Comparison of ENCODE assay signal across 28 cellular contexts in the genomic region with DNA sequence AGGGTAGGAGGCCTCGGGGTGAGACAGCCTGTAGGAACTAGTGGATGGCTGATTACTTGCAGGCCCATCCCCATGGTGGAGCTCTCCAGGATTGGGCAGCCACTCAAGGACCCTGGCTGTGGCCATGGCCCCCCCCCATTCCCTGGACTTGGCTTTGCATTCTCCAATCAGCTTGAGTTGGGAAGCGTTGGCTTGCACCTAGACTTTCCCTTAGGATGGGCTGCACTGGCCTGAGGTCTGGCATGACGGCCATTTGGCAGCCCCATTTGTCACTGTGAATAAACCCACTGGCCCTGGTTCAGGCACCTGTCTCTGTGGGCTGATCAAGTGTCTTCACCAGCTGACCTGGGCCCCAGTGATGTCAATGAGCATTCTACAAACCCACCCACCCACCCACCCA. TPM values are rescaled to one million over a fixed set of nuclear protein-coding genes. Genes with fewer than 3 reads are reported as not detected.
A peak's percentile ranks its signal among the peaks of the same experiment; 100 is the strongest.
DNase-seq lines count a peak whose midpoint lies in the region; ATAC-seq and TF ChIP-seq lines count a peak whose summit lies in the region.
"Had no signal": no experiment of that assay in that cellular context is flagged by ENCODE, and none has a peak within 500 bp of the region (broad histone marks: within the 10 kb centered on the region; RNA-seq: fewer than 3 reads in every experiment).

No MANE protein-coding gene starts in this region.

- peak; percentile 47 for DNase-seq in activated effector memory CD4-positive, alpha-beta T cell treated with anti-CD3 and anti-CD28 coated beads, Interleukin-2, amount 50 U/mL, for 16 hours
- DNase-seq in activated effector memory CD4-positive, alpha-beta T cell treated with Interleukin-2 at 50 U/mL for 16 hours, result no peak
- peak; percentile 63 for DNase-seq in coronary artery (ENCODE audit: low spot score)
- DNase-seq in myocyte (ENCODE audit: low read depth), result peak; percentile 76
- no peak for DNase-seq in WTC11 (ENCODE audit: low spot score)
- DNase-seq in NCI-H526 (lab: John Stamatoyannopoulos, UW), result no peak
- DNase-seq: 8988T; ACHN; BE2C; C1 segment of cervical spinal cord; CD4-positive, alpha-beta memory T cell; CD4-positive, CD25-positive, alpha-beta regulatory T cell; CD8-positive, alpha-beta memory T cell; COR-L47; DMS 273 treated with DMSO at 0.1 percent for 48 hours; DMS153; DMS53; DMS79; DND-41; EL; GDM1 had no signal

- ATAC-seq in WTC11, result no peak
- ATAC-seq: GM12878 had no signal

- H3K4me1 Mint-ChIP-seq in WTC11, result peaks cover 2% of the 10 kb centered on the region; the same call in 1 of the 2 replicates

- no peak overlapping the region for H3K27ac Mint-ChIP-seq in WTC11
- H3K27ac Mint-ChIP-seq: CD4-positive, alpha-beta memory T cell; CD4-positive, CD25-positive, alpha-beta regulatory T cell; CD8-positive, alpha-beta memory T cell had no signal

- H3K27me3 Mint-ChIP-seq in WTC11 (ENCODE audit: low read depth), result no peaks in the 10 kb centered on the region; the same call in 1 of the 2 replicates

- H3K4me3 ChIP-seq in coronary artery, result no peak overlapping the region
- H3K4me3 ChIP-seq: BLaER1, GM12878 had no signal

- POLR2A ChIA-PET in WTC11 (lab: Charles Lee), result no interaction called here

- TF ChIP-seq CTCF in coronary artery (IDR thresholded peaks at IDR 0.05) (no peak), WTC11 (IDR thresholded peaks at IDR 0.05) (no peak)

- no peak overlapping the region for H3K27ac ChIP-seq in coronary artery
- H3K27ac ChIP-seq: BLaER1 had no signal

- peaks cover 5% of the 10 kb centered on the region; the same call in 1 of the 2 replicates for H3K9me3 Mint-ChIP-seq in WTC11
- H3K9me3 Mint-ChIP-seq: CD4-positive, alpha-beta memory T cell; CD4-positive, CD25-positive, alpha-beta regulatory T cell; CD8-positive, alpha-beta memory T cell had no signal

- no peak overlapping the region for H3K4me3 Mint-ChIP-seq in WTC11
- H3K4me3 Mint-ChIP-seq: CD14-positive monocyte; CD4-positive, alpha-beta memory T cell; CD4-positive, CD25-positive, alpha-beta regulatory T cell; CD8-positive, alpha-beta memory T cell had no signal

- no peaks in the 10 kb centered on the region for H3K36me3 Mint-ChIP-seq in WTC11
- H3K36me3 Mint-ChIP-seq: CD14-positive monocyte; CD4-positive, alpha-beta memory T cell; CD4-positive, CD25-positive, alpha-beta regulatory T cell; CD8-positive, alpha-beta memory T cell had no signal

- CTCF ChIA-PET in WTC11 (lab: Charles Lee), result no interaction called here

TF ChIP-seq in WTC11, 78 proteins besides CTCF, POLR2A, EP300 and RAD21:
- TF ChIP-seq, protein P1, sequence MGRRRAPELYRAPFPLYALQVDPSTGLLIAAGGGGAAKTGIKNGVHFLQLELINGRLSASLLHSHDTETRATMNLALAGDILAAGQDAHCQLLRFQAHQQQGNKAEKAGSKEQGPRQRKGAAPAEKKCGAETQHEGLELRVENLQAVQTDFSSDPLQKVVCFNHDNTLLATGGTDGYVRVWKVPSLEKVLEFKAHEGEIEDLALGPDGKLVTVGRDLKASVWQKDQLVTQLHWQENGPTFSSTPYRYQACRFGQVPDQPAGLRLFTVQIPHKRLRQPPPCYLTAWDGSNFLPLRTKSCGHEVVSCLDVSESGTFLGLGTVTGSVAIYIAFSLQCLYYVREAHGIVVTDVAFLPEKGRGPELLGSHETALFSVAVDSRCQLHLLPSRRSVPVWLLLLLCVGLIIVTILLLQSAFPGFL (CRISPR knock-in tag; IDR thresholded peaks at IDR 0.05; ENCODE audit: borderline replicate concordance), result no peak
- TF ChIP-seq, protein P2, sequence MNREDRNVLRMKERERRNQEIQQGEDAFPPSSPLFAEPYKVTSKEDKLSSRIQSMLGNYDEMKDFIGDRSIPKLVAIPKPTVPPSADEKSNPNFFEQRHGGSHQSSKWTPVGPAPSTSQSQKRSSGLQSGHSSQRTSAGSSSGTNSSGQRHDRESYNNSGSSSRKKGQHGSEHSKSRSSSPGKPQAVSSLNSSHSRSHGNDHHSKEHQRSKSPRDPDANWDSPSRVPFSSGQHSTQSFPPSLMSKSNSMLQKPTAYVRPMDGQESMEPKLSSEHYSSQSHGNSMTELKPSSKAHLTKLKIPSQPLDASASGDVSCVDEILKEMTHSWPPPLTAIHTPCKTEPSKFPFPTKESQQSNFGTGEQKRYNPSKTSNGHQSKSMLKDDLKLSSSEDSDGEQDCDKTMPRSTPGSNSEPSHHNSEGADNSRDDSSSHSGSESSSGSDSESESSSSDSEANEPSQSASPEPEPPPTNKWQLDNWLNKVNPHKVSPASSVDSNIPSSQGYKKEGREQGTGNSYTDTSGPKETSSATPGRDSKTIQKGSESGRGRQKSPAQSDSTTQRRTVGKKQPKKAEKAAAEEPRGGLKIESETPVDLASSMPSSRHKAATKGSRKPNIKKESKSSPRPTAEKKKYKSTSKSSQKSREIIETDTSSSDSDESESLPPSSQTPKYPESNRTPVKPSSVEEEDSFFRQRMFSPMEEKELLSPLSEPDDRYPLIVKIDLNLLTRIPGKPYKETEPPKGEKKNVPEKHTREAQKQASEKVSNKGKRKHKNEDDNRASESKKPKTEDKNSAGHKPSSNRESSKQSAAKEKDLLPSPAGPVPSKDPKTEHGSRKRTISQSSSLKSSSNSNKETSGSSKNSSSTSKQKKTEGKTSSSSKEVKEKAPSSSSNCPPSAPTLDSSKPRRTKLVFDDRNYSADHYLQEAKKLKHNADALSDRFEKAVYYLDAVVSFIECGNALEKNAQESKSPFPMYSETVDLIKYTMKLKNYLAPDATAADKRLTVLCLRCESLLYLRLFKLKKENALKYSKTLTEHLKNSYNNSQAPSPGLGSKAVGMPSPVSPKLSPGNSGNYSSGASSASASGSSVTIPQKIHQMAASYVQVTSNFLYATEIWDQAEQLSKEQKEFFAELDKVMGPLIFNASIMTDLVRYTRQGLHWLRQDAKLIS (CRISPR knock-in tag; IDR thresholded peaks at IDR 0.05; ENCODE audit: borderline replicate concordance), result no peak
- TF ChIP-seq, protein P3, sequence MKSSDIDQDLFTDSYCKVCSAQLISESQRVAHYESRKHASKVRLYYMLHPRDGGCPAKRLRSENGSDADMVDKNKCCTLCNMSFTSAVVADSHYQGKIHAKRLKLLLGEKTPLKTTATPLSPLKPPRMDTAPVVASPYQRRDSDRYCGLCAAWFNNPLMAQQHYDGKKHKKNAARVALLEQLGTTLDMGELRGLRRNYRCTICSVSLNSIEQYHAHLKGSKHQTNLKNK (CRISPR knock-in tag; IDR thresholded peaks at IDR 0.05), result no peak
TF ChIP-seq in WTC11: peak in this region for 0.

RNA-seq across cellular contexts. Expression of a gene that starts 41.4 kb away (rescaled TPM):
- total RNA-seq in myocyte, result not detected in 2 replicates
- not detected for polyA plus RNA-seq in myocyte (2012)
- total RNA-seq in WTC11 (2021), result 0.85 to 1.2 TPM (median 1.1 TPM) in 3 replicates
- total RNA-seq: A673; CD4-positive, alpha-beta memory T cell; CD4-positive, CD25-positive, alpha-beta regulatory T cell; CD8-positive, alpha-beta memory T cell; Daoy; G401; GM12878 had no signal
- polyA plus RNA-seq: AG04450; CD14-positive monocyte; CD4-positive, CD25-positive, alpha-beta regulatory T cell; CD8-positive, alpha-beta memory T cell; GM12878 had no signal

Comparison
In these comparisons a context has a peak if more than half of its experiments do, and no peak if none do; other contexts are left out.
1. DNase-seq: peak in activated effector memory CD4-positive, alpha-beta T cell treated with anti-CD3 and anti-CD28 coated beads, Interleukin-2, amount 50 U/mL, for 16 hours (single experiment), coronary artery (single experiment) and myocyte (single experiment); none in activated effector memory CD4-positive, alpha-beta T cell treated with Interleukin-2 at 50 U/mL for 16 hours (single experiment), WTC11 (single experiment) and NCI-H526 (0 of 2).